8 cellular contexts compared by ENCODE assay signal in the genomic region with DNA sequence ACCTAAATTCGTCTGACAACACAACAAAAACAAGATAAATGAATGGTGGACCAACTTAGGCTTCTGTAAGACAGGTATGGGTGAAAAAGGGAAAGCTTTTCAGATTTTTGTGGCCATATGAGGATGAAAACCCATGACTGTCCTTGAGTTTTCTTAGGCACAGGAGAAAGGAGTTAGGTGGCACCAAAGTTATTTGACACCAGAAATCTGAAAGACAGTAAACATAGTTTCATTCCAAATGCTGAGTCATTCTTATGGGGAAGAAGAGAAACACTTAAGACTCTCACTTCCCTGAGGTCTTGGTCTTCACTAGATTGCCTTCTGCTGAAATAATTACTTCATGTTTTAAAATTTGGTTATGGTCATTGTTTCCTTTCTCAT. TPM values are rescaled to one million over a fixed set of nuclear protein-coding genes. Genes with fewer than 3 reads are reported as not detected.
DNase-seq lines count a peak whose midpoint lies in the region; ATAC-seq and TF ChIP-seq lines count a peak whose summit lies in the region.

No MANE protein-coding gene starts in this region.

- BruUV-seq in A673 (replicated peaks; lab: Mats Ljungman, UMichigan): no TSS peak

- DNase-seq in A673 (ENCODE audit: low spot score) (peak; percentile 43), OCI-M1 (lab: John Stamatoyannopoulos, UW) (peak; percentile 89), fibroblast of peridontal ligament (ENCODE audit: extremely low read depth) (peak; percentile 75), NK-92 (lab: John Stamatoyannopoulos, UW; ENCODE audit: unreplicated experiment) (no peak), NCI-H1436 treated with DMSO at 0.1 percent for 48 hours (lab: John Stamatoyannopoulos, UW) (no peak), NCI-H1930 (lab: John Stamatoyannopoulos, UW) (no peak)

- intact Hi-C loops in A673 (cut with micrococcal nuclease; ENCODE audit: unreplicated experiment): loop anchor here (10.0 kb wide), 1 partner anchor 754 kb away; no protein-coding TSS in a partner anchor

- H3K4me3 ChIP-seq in A673 (ENCODE audit: low read depth, low read length, poor library complexity, severe bottlenecking): no peak overlapping the region

- no peak for TF ChIP-seq CTCF in A673 (conservative IDR thresholded peaks at IDR 0.05; ENCODE audit: low read depth, low read length)

- POLR2A ChIA-PET in A673 (lab: Charles Lee; ENCODE audit: low non-redundant PET): no interaction called here

- H3K36me3 ChIP-seq in A673 (ENCODE audit: insufficient read depth, low read length, poor library complexity, severe bottlenecking): no peaks in the 10 kb centered on the region

- no peaks in the 10 kb centered on the region for H3K9me3 ChIP-seq in A673 (ENCODE audit: low read depth, low read length, poor library complexity, severe bottlenecking)

- CTCF ChIA-PET in A673 (lab: Charles Lee): no interaction called here

- H3K4me1 ChIP-seq in A673 (ENCODE audit: insufficient read depth, low read length, poor library complexity, severe bottlenecking): peaks cover 21% of the 10 kb centered on the region

- ATAC-seq in GM18909 (IDR thresholded peaks at IDR 0.05; ENCODE audit: poor library complexity, unreplicated experiment): peak; percentile 67
- ATAC-seq in HG03039 (IDR thresholded peaks at IDR 0.05; ENCODE audit: unreplicated experiment): peak; percentile 58

- no peaks in the 10 kb centered on the region for H3K27me3 ChIP-seq in A673 (replicated peaks; ENCODE audit: insufficient read depth, low read depth, low read length, poor library complexity)

- H3K27ac ChIP-seq in A673 (ENCODE audit: low read depth, low read length, poor library complexity, severe bottlenecking): peak overlapping the region; percentile 14

RNA-seq across cellular contexts. Expression of gene GPD2, which starts 5.2 kb away (rescaled TPM):
- 33.9 and 39.4 TPM in 2 replicates for total RNA-seq in A673 (2021)

Comparison
In these comparisons a context has a peak if more than half of its experiments do, and no peak if none do; other contexts are left out.
1. DNase-seq: peak in A673 (single experiment), OCI-M1 (single experiment) and fibroblast of peridontal ligament (single experiment); none in NK-92 (single experiment), NCI-H1436 treated with DMSO at 0.1 percent for 48 hours (single experiment) and NCI-H1930 (0 of 2).